Comparison of ENCODE assay signal across 26 cellular contexts in the genomic region with DNA sequence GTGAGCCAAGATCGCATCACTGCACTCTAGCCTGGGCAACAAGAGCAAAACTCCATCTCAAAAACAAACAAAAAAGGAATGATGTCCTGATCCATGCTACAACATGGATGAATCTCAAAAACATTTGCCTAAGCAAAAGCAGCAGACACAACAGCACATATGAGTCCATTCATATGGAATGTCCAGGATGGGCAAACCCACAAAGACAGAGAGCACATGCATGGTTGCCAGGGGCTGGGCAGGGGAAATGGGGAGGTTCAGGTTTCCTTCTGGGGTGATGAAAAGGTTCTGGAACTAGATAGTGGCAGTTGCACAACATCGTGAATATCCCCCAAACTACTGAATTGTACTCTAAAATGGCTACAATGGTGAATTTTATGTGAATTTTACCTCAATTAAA.
"Had no signal": no experiment of that assay in that cellular context is flagged by ENCODE, and none has a peak within 500 bp of the region (broad histone marks: within the 10 kb centered on the region; RNA-seq: fewer than 3 reads in every experiment).

No MANE protein-coding gene starts in this region.

- H3K27me3 Mint-ChIP-seq: central memory CD8-positive, alpha-beta T cell; stimulated activated naive CD8-positive, alpha-beta T cell treated with anti-CD3 and anti-CD28 coated beads, Interleukin-15, Interleukin-2, amounts not matched to agents 100 ng/mL and 50 ng/mL, for 24 hours had no signal

- H3K4me3 ChIP-seq: colonic mucosa, esophagus muscularis mucosa, gastrocnemius medialis, pancreas, thyroid gland, upper lobe of right lung had no signal

- H3K27ac Mint-ChIP-seq: activated CD4-positive, alpha-beta memory T cell treated with anti-CD3 and anti-CD28 coated beads for 36 hours; activated naive CD4-positive, alpha-beta T cell treated with anti-CD3 and anti-CD28 coated beads for 36 hours; activated naive CD8-positive, alpha-beta T cell treated with anti-CD3 and anti-CD28 coated beads, Interleukin-2, amount 10 ng/mL, durations not matched to agents 7 days and 5 days; memory B cell; stimulated activated naive CD8-positive, alpha-beta T cell treated with anti-CD3 and anti-CD28 coated beads, Interleukin-15, Interleukin-2, amounts not matched to agents 100 ng/mL and 50 ng/mL, for 24 hours; T-helper 17 cell had no signal

- H3K9me3 Mint-ChIP-seq: central memory CD8-positive, alpha-beta T cell; natural killer cell treated with Interleukin-12 subunit alpha and Interleukin-12 subunit beta and Interleukin-15 and Interleukin-18, amount 100 ng/mL, for 72 hours had no signal

- H3K36me3 Mint-ChIP-seq: activated CD4-positive, alpha-beta memory T cell treated with anti-CD3 and anti-CD28 coated beads for 36 hours; activated naive CD8-positive, alpha-beta T cell treated with anti-CD3 and anti-CD28 coated beads, Interleukin-2, amount 10 ng/mL, durations not matched to agents 7 days and 5 days; natural killer cell treated with Interleukin-12 subunit alpha and Interleukin-12 subunit beta and Interleukin-15 and Interleukin-18, amount 100 ng/mL, for 72 hours had no signal

- DNase-seq: activated CD4-positive, alpha-beta memory T cell treated with anti-CD3 and anti-CD28 coated beads for 36 hours; activated CD4-positive, alpha-beta T cell treated with anti-CD3 and anti-CD28 coated beads for 4 hours; activated CD4-positive, CD25-positive, alpha-beta regulatory T cell; activated effector memory CD4-positive, alpha-beta T cell treated with Interleukin-2 at 50 U/mL for 16 hours; activated naive CD4-positive, alpha-beta T cell treated with anti-CD3 and anti-CD28 coated beads for 36 hours; activated naive CD8-positive, alpha-beta T cell treated with anti-CD3 and anti-CD28 coated beads, Interleukin-2, amount 10 ng/mL, durations not matched to agents 7 days and 5 days; activated T-cell treated with anti-CD3 and anti-CD28 coated beads, Interleukin-2, amount 50 U/mL, for 48 hours; aorta; brain microvascular endothelial cell; colonic mucosa; gastrocnemius medialis; hypothalamus; left cardiac atrium; pancreas; right cardiac atrium; stimulated activated CD4-positive, alpha-beta T cell treated with anti-CD3 and anti-CD28 coated beads, Interleukin-1b, Interleukin-23, amount 100 ng/mL, for 48 hours; substantia nigra; SW 1271; T-helper 17 cell; thyroid gland; upper lobe of right lung had no signal

- H3K4me1 Mint-ChIP-seq: activated naive CD8-positive, alpha-beta T cell treated with anti-CD3 and anti-CD28 coated beads, Interleukin-2, amount 10 ng/mL, durations not matched to agents 7 days and 5 days; central memory CD8-positive, alpha-beta T cell; memory B cell; T-helper 17 cell had no signal

- ATAC-seq: gastrocnemius medialis; left cardiac atrium; natural killer cell treated with Interleukin-12 subunit alpha and Interleukin-12 subunit beta and Interleukin-15 and Interleukin-18, amount 100 ng/mL, for 72 hours; pancreas; right cardiac atrium; T-helper 17 cell; upper lobe of right lung had no signal

- H3K4me3 Mint-ChIP-seq: activated CD4-positive, alpha-beta memory T cell treated with anti-CD3 and anti-CD28 coated beads for 36 hours; activated naive CD4-positive, alpha-beta T cell treated with anti-CD3 and anti-CD28 coated beads for 36 hours; activated naive CD8-positive, alpha-beta T cell treated with anti-CD3 and anti-CD28 coated beads, Interleukin-2, amount 10 ng/mL, durations not matched to agents 7 days and 5 days; central memory CD8-positive, alpha-beta T cell; memory B cell; natural killer cell treated with Interleukin-12 subunit alpha and Interleukin-12 subunit beta and Interleukin-15 and Interleukin-18, amount 100 ng/mL, for 72 hours; stimulated activated naive CD8-positive, alpha-beta T cell treated with anti-CD3 and anti-CD28 coated beads, Interleukin-15, Interleukin-2, amounts not matched to agents 100 ng/mL and 50 ng/mL, for 24 hours had no signal
